Comparison of ENCODE assay signal across 8 cellular contexts in genomic region chr15:82530606-82531379, GRCh38. TPM values are rescaled to one million over a fixed set of nuclear protein-coding genes. Genes with fewer than 3 reads are reported as not detected.
DNase-seq lines count a peak whose midpoint lies in the region; ATAC-seq, FAIRE-seq and TF ChIP-seq lines count a peak whose summit lies in the region.

No MANE protein-coding gene starts in this region.

- no peaks in the 10 kb centered on the region for H3K27me3 ChIP-seq in bronchial epithelial cell (ENCODE audit: control insufficient read depth, insufficient read depth, low read length)
- no peaks in the 10 kb centered on the region for H3K27me3 ChIP-seq in left lung

- no peaks in the 10 kb centered on the region for H3K9me3 ChIP-seq in left lung

- FAIRE-seq in bronchial epithelial cell (lab: Jason Lieb, UNC): no peak

- H3K4me3 ChIP-seq in bronchial epithelial cell (ENCODE audit: low read depth, low read length) (peak overlapping the region; percentile 30), left lung (no peak overlapping the region)

- DNase-seq in T-helper 1 cell (peak; percentile 29 to 66 (median 54)), bronchial epithelial cell (ENCODE audit: low read depth) (peak; percentile 71), left lung (peak; percentile 67 to 83), NCI-H2171 treated with DMSO at 0.1 percent for 48 hours (lab: John Stamatoyannopoulos, UW) (no peak), NCI-H510A (lab: John Stamatoyannopoulos, UW) (no peak)
- peak; percentile 43 for DNase-seq in stimulated activated CD8-positive, alpha-beta memory T cell treated with anti-CD3 and anti-CD28 coated beads, Interleukin-12 subunit alpha, Interleukin-12 subunit beta, amount 100 ng/mL, for 4 hours (ENCODE audit: low read depth)

- H3K27ac ChIP-seq in left lung: no peak overlapping the region

- H3K36me3 ChIP-seq in bronchial epithelial cell (ENCODE audit: control insufficient read depth, insufficient read depth, low read length) (peaks cover 2% of the 10 kb centered on the region), left lung (peaks cover 0 to 31% of the 10 kb centered on the region in 2 donors)

- peaks cover 0 to 6% of the 10 kb centered on the region in 2 donors for H3K4me1 ChIP-seq in left lung

- TF ChIP-seq CTCF in bronchial epithelial cell (IDR thresholded peaks at IDR 0.05; ENCODE audit: insufficient read depth, low read length, severe bottlenecking) (peak; percentile 77), left lung (IDR thresholded peaks at IDR 0.05) (peak; percentile 82 to 84)

- ATAC-seq in GM18502 (IDR thresholded peaks at IDR 0.05; ENCODE audit: poor library complexity, unreplicated experiment) (peak; percentile 88), HG02981 (IDR thresholded peaks at IDR 0.05; ENCODE audit: unreplicated experiment) (peak; percentile 95), left lung (peak; percentile 99)

- intact Hi-C loops in left lung (cut with DNase I): no loop called here

RNA-seq across cellular contexts. Expression of gene RPS17, which starts 9.5 kb away (rescaled TPM):
- total RNA-seq in bronchial epithelial cell (1,868 and 3,166 TPM in 2 replicates), left lung (1,000 to 10,000 TPM; 1,218 to 1,390 TPM)

Comparison
In these comparisons a context has a peak if more than half of its experiments do, and no peak if none do; other contexts are left out.
1. DNase-seq: peak in T-helper 1 cell (5 of 5), bronchial epithelial cell (single experiment), left lung (2 of 2) and stimulated activated CD8-positive, alpha-beta memory T cell treated with anti-CD3 and anti-CD28 coated beads, Interleukin-12 subunit alpha, Interleukin-12 subunit beta, amount 100 ng/mL, for 4 hours (single experiment); none in NCI-H2171 treated with DMSO at 0.1 percent for 48 hours (single experiment) and NCI-H510A (single experiment).
2. Peak in every context shown above with its lines, with median percentiles within 50 percentile points of each other: ATAC-seq.